In the genomic region with DNA sequence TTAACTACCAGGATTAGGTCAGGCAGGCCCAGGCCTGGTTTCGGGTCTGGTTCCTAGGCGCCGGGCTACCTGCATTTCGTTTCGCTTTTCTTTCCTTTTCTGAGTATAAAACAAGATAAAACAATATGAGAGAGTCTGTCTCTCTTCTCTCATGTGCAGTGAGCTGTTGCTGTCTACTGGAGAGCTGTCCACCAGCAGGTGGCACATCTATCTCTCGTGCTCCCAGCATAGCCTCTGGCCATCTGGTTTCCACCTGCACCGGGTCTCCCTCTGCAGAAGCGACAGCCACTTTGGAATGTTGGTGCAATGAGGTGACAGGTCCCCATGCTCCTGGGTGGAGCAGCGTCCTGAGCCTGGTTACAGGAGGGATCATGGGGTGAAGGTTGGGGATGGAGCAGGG, we compare ENCODE assay signal across 8 cellular contexts. TPM values are rescaled to one million over a fixed set of nuclear protein-coding genes. Genes with fewer than 3 reads are reported as not detected.
DNase-seq lines count a peak whose midpoint lies in the region; TF ChIP-seq lines count a peak whose summit lies in the region.

No MANE protein-coding gene starts in this region.

- no peak overlapping the region for H3K27ac Mint-ChIP-seq in endothelial cell (ENCODE audit: unreplicated experiment)

- H3K36me3 Mint-ChIP-seq in endothelial cell (ENCODE audit: low read depth, unreplicated experiment): peaks cover 4% of the 10 kb centered on the region

- H3K4me1 Mint-ChIP-seq in endothelial cell (ENCODE audit: unreplicated experiment): peaks cover 18% of the 10 kb centered on the region

- H3K4me3 ChIP-seq in vagina: no peak overlapping the region

- H3K9me3 Mint-ChIP-seq in endothelial cell (ENCODE audit: unreplicated experiment): no peaks in the 10 kb centered on the region

- DNase-seq in NOMO-1 treated with DMSO at 0.1 percent for 48 hours (lab: John Stamatoyannopoulos, UW; ENCODE audit: unreplicated experiment) (peak; percentile 22), NOMO-1 treated with dmso at 0.1 percent for 144 hours (lab: John Stamatoyannopoulos, UW; ENCODE audit: unreplicated experiment) (no peak), NAMALWA (ENCODE audit: low spot score) (peak; percentile 50), endothelial cell (ENCODE audit: low spot score) (peak; percentile 48), midbrain (lab: John Stamatoyannopoulos, UW) (peak; percentile 21), vagina (ENCODE audit: extremely low spot score in 2 of 2) (no peak), cerebellar nuclear complex (lab: John Stamatoyannopoulos, UW) (no peak)

- intact Hi-C loops in vagina (cut with DNase I): loop anchor here (2.0 to 5.0 kb wide), 2 partner anchors 71 to 114 kb away; no protein-coding TSS in a partner anchor

- H3K27me3 ChIP-seq in vagina: no peaks in the 10 kb centered on the region

- TF ChIP-seq POLR2A in vagina (IDR thresholded peaks at IDR 0.05): no peak

- H3K27ac ChIP-seq in VCaP (no peak overlapping the region), vagina (peak overlapping the region; percentile 61)

- H3K4me3 Mint-ChIP-seq in endothelial cell (ENCODE audit: unreplicated experiment): no peak overlapping the region

- peaks cover 6% of the 10 kb centered on the region for H3K27me3 Mint-ChIP-seq in endothelial cell (ENCODE audit: unreplicated experiment)

- no peaks in the 10 kb centered on the region for H3K36me3 ChIP-seq in vagina

- no peaks in the 10 kb centered on the region for H3K9me3 ChIP-seq in vagina

- peaks cover 21% of the 10 kb centered on the region for H3K4me1 ChIP-seq in vagina

- TF ChIP-seq CTCF in VCaP (conservative IDR thresholded peaks at IDR 0.05) (peak; percentile 66), endothelial cell (IDR thresholded peaks at IDR 0.05; ENCODE audit: unreplicated experiment) (no peak), vagina (IDR thresholded peaks at IDR 0.05) (peak in 2 of 3 experiments; percentile 32 to 70)

RNA-seq across cellular contexts. Expression of a gene that starts 27.7 kb away (rescaled TPM):
- total RNA-seq in endothelial cell (ENCODE audit: unreplicated experiment) (0.54 TPM), vagina (0.49 TPM)

RNA-seq across cellular contexts. Expression of a gene that starts 27.8 kb away (rescaled TPM):
- total RNA-seq in endothelial cell (ENCODE audit: unreplicated experiment) (not detected), vagina (not detected)

Comparison
In these comparisons a context has a peak if more than half of its experiments do, and no peak if none do; other contexts are left out.
1. DNase-seq: peak in NOMO-1 treated with DMSO at 0.1 percent for 48 hours (single experiment), NAMALWA (single experiment), endothelial cell (single experiment) and midbrain (single experiment); none in NOMO-1 treated with dmso at 0.1 percent for 144 hours (single experiment), vagina (0 of 2) and cerebellar nuclear complex (0 of 2).